16 cellular contexts compared by ENCODE assay signal in genomic region chr3:15892311-15892710, GRCh38.
DNase-seq lines count a peak whose midpoint lies in the region; ATAC-seq and TF ChIP-seq lines count a peak whose summit lies in the region.
"Had no signal": no experiment of that assay in that cellular context is flagged by ENCODE, and none has a peak within 500 bp of the region (broad histone marks: within the 10 kb centered on the region; RNA-seq: fewer than 3 reads in every experiment).

No MANE protein-coding gene starts in this region.

- WGBS in GM23248 (ENCODE audit: low coverage in 1 of 2, low lambda C conversion rate in 2 of 2, missing lambda C conversion rate in 2 of 2), 2 experiments, result 15 to 37% methylated on average over 1 of the region's 1 CpG
- 58 to 73% (median 60%) methylated on average over 1 of the region's 1 CpG for WGBS in psoas muscle, 3 donors

- H3K27ac ChIP-seq in GM23248 (peak overlapping the region; percentile 85), psoas muscle (peak overlapping the region; percentile 89)
- H3K27ac ChIP-seq: BLaER1 treated with 17β-estradiol and CSF1 and Interleukin-3, amounts not matched to agents 10 nM and 100 nM had no signal

- CTCF ChIA-PET in activated naive CD4-positive, alpha-beta T cell treated with anti-CD3 and anti-CD28 coated beads for 36 hours (lab: Charles Lee), result no interaction called here

- no peaks in the 10 kb centered on the region for H3K36me3 Mint-ChIP-seq in glutamatergic neuron (ENCODE audit: unreplicated experiment)
- no peaks in the 10 kb centered on the region for H3K36me3 Mint-ChIP-seq in activated naive CD4-positive, alpha-beta T cell treated with anti-CD3 and anti-CD28 coated beads for 36 hours (ENCODE audit: low read depth)
- H3K36me3 Mint-ChIP-seq: CD4-positive, CD25-positive, alpha-beta regulatory T cell had no signal

- H3K4me1 ChIP-seq in GM23248 (ENCODE audit: insufficient read depth) (peaks cover 20% of the 10 kb centered on the region), psoas muscle (peaks cover 14% of the 10 kb centered on the region)
- H3K4me1 ChIP-seq: HAP-1 had no signal

- H3F3A ChIP-seq in GM23248 (ENCODE audit: insufficient read depth), result peaks cover 22% of the 10 kb centered on the region

- no peaks in the 10 kb centered on the region for H3K9me2 ChIP-seq in GM23248 (ENCODE audit: insufficient read depth)

- H3K4me3 Mint-ChIP-seq in glutamatergic neuron (ENCODE audit: unreplicated experiment), result peak overlapping the region; percentile 25
- H3K4me3 Mint-ChIP-seq in activated naive CD4-positive, alpha-beta T cell treated with anti-CD3 and anti-CD28 coated beads for 36 hours, result no peak overlapping the region
- H3K4me3 Mint-ChIP-seq: CD4-positive, CD25-positive, alpha-beta regulatory T cell; HFFc6; IgD-negative memory B cell had no signal

- in situ Hi-C loops in GM23248 (cut with MboI), result no loop called here

- H3K79me2 ChIP-seq in GM23248 (ENCODE audit: insufficient read depth), result no peaks in the 10 kb centered on the region

- no peak overlapping the region for H3K4me2 ChIP-seq in GM23248 (ENCODE audit: unreplicated experiment)

- H3K36me3 ChIP-seq in GM23248 (ENCODE audit: low read depth), result no peaks in the 10 kb centered on the region
- H3K36me3 ChIP-seq in psoas muscle (ENCODE audit: insufficient read depth in 1 of 2, low read depth in 1 of 2), result no peaks in the 10 kb centered on the region
- H3K36me3 ChIP-seq: BLaER1 treated with 17β-estradiol and CSF1 and Interleukin-3, amounts not matched to agents 10 nM and 100 nM; HAP-1 had no signal

- H3K4me1 Mint-ChIP-seq in glutamatergic neuron (ENCODE audit: low read depth, unreplicated experiment), result peaks cover 1% of the 10 kb centered on the region
- peaks cover 2% of the 10 kb centered on the region for H3K4me1 Mint-ChIP-seq in activated naive CD4-positive, alpha-beta T cell treated with anti-CD3 and anti-CD28 coated beads for 36 hours (ENCODE audit: low read depth)
- H3K4me1 Mint-ChIP-seq: CD4-positive, CD25-positive, alpha-beta regulatory T cell had no signal

- no peaks in the 10 kb centered on the region for H3K9me3 Mint-ChIP-seq in glutamatergic neuron (ENCODE audit: unreplicated experiment)
- H3K9me3 Mint-ChIP-seq in activated naive CD4-positive, alpha-beta T cell treated with anti-CD3 and anti-CD28 coated beads for 36 hours, result peaks cover 2% of the 10 kb centered on the region

- ATAC-seq in psoas muscle (no peak), HG02885 (IDR thresholded peaks at IDR 0.05; ENCODE audit: poor library complexity, unreplicated experiment) (no peak), HG03571 (IDR thresholded peaks at IDR 0.05; ENCODE audit: unreplicated experiment) (no peak)

- no peaks in the 10 kb centered on the region for H3K9me3 ChIP-seq in GM23248 (ENCODE audit: low read depth)
- H3K9me3 ChIP-seq in psoas muscle, result peaks cover 6% of the 10 kb centered on the region
- H3K9me3 ChIP-seq: HAP-1 had no signal

- DNase-seq in GM23248, result no peak
- DNase-seq in NCI-H1048 (lab: John Stamatoyannopoulos, UW), result peak; percentile 41
- no peak for DNase-seq in glutamatergic neuron
- DNase-seq in psoas muscle, result no peak
- DNase-seq in activated naive CD4-positive, alpha-beta T cell treated with anti-CD3 and anti-CD28 coated beads for 36 hours, result no peak
- no peak for DNase-seq in NCI-H1436 (lab: John Stamatoyannopoulos, UW)
- DNase-seq: Calu3; CD4-positive, CD25-positive, alpha-beta regulatory T cell; DMS 273 treated with DMSO at 0.1 percent for 48 hours; DMS79 had no signal

- no peak overlapping the region for H3K4me3 ChIP-seq in GM23248
- no peak overlapping the region for H3K4me3 ChIP-seq in psoas muscle
- H3K4me3 ChIP-seq: BLaER1 treated with 17β-estradiol and CSF1 and Interleukin-3, amounts not matched to agents 10 nM and 100 nM; HAP-1 had no signal

- no peaks in the 10 kb centered on the region for H4K20me1 ChIP-seq in GM23248 (ENCODE audit: insufficient read depth)
- H4K20me1 ChIP-seq: BLaER1 treated with 17β-estradiol and CSF1 and Interleukin-3, amounts not matched to agents 10 nM and 100 nM had no signal

- no peak overlapping the region for H2AFZ ChIP-seq in GM23248

- H3K27me3 ChIP-seq in GM23248 (replicated peaks; ENCODE audit: insufficient read depth), result no peaks in the 10 kb centered on the region
- no peaks in the 10 kb centered on the region for H3K27me3 ChIP-seq in psoas muscle (ENCODE audit: insufficient read depth in 3 of 3, low read length in 2 of 3)
- H3K27me3 ChIP-seq: BLaER1 treated with 17β-estradiol and CSF1 and Interleukin-3, amounts not matched to agents 10 nM and 100 nM had no signal

- H3K27me3 Mint-ChIP-seq in glutamatergic neuron (ENCODE audit: unreplicated experiment), result no peaks in the 10 kb centered on the region
- H3K27me3 Mint-ChIP-seq in activated naive CD4-positive, alpha-beta T cell treated with anti-CD3 and anti-CD28 coated beads for 36 hours (ENCODE audit: low read depth), result peaks cover 2% of the 10 kb centered on the region
- H3K27me3 Mint-ChIP-seq: IgD-negative memory B cell had no signal

- intact Hi-C loops in psoas muscle (cut with DNase I), result no loop called here
- intact Hi-C loops in activated naive CD4-positive, alpha-beta T cell treated with anti-CD3 and anti-CD28 coated beads for 36 hours (cut with micrococcal nuclease), result no loop called here

- no peak overlapping the region for H3K9ac ChIP-seq in GM23248
- H3K9ac ChIP-seq: BLaER1 treated with 17β-estradiol and CSF1 and Interleukin-3, amounts not matched to agents 10 nM and 100 nM had no signal

- TF ChIP-seq CTCF in glutamatergic neuron (IDR thresholded peaks at IDR 0.05; ENCODE audit: partially characterized antibody, unreplicated experiment) (no peak), psoas muscle (IDR thresholded peaks at IDR 0.05) (no peak)

- no peak overlapping the region for H3K27ac Mint-ChIP-seq in glutamatergic neuron (ENCODE audit: unreplicated experiment)
- no peak overlapping the region for H3K27ac Mint-ChIP-seq in activated naive CD4-positive, alpha-beta T cell treated with anti-CD3 and anti-CD28 coated beads for 36 hours
- H3K27ac Mint-ChIP-seq: CD4-positive, CD25-positive, alpha-beta regulatory T cell; HFFc6; IgD-negative memory B cell had no signal
